ENCODE assay signal across 1 cellular context in the genomic region with DNA sequence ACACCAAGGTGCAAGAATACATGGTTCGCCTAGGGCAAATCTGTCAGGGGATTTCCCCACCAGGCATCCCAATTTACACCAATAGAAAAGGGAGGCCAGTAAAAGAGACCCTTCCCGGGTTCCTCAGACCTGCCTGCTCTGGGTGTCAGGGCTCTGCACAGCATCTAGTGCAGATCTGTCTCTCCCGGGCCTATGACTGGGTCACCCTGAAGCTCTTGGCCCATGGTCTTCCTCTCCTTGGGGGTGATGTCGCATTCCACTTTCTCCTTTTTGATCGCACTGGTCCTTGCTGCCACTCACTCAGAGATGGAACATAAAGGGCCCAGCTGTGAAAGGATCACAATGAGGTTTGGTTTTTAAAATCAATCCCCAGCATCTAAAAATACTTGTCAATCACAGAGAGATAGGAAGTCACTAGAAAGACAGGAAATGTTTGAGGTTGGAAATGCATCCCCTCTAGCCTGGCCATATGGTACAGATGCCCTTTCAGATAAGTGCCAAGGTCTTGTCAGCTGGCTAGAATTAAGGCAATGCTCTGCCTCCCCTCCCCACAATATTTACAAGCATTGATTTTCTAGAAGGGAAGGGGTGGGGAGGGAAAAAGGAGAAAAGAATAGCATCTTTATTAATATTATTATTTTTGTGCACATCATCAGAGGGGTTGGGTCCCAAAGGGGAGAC.
TF ChIP-seq lines count a peak whose summit lies in the region.

No MANE protein-coding gene starts in this region.

TF ChIP-seq in H1, 55 proteins besides CTCF, POLR2A, EP300 and RAD21:
- no peak for TF ChIP-seq POU5F1 (IDR thresholded peaks at IDR 0.05; ENCODE audit: low read depth, low read length)
- TF ChIP-seq GTF2F1 (IDR thresholded peaks at IDR 0.05; ENCODE audit: borderline replicate concordance, low read depth, low read length), result no peak
- no peak for TF ChIP-seq CREB1 (IDR thresholded peaks at IDR 0.05)
- no peak for TF ChIP-seq CHD1 (IDR thresholded peaks at IDR 0.05; ENCODE audit: low read depth, low read length)
- no peak for TF ChIP-seq BACH1 (IDR thresholded peaks at IDR 0.05; ENCODE audit: low read length)
- TF ChIP-seq SP2 (IDR thresholded peaks at IDR 0.05; ENCODE audit: low read length), result no peak
- no peak for TF ChIP-seq CEBPB (IDR thresholded peaks at IDR 0.05; ENCODE audit: low read depth, low read length)
- TF ChIP-seq EZH2 (IDR thresholded peaks at IDR 0.05; ENCODE audit: low read depth, low read length, severe bottlenecking), result no peak
- TF ChIP-seq SAP30 (IDR thresholded peaks at IDR 0.05; ENCODE audit: insufficient read depth, insufficient replicate concordance, low read length), result no peak
- TF ChIP-seq SIRT6 (IDR thresholded peaks at IDR 0.05; ENCODE audit: low read length), result no peak
- TF ChIP-seq KDM5A (IDR thresholded peaks at IDR 0.05; ENCODE audit: low read length), result no peak
- TF ChIP-seq GABPA (IDR thresholded peaks at IDR 0.05; ENCODE audit: borderline replicate concordance, insufficient read depth, low read length), result no peak
- TF ChIP-seq HDAC6 (IDR thresholded peaks at IDR 0.05; ENCODE audit: low read depth, low read length), result no peak
